ENCODE assay signal across 6 cellular contexts in the genomic region with DNA sequence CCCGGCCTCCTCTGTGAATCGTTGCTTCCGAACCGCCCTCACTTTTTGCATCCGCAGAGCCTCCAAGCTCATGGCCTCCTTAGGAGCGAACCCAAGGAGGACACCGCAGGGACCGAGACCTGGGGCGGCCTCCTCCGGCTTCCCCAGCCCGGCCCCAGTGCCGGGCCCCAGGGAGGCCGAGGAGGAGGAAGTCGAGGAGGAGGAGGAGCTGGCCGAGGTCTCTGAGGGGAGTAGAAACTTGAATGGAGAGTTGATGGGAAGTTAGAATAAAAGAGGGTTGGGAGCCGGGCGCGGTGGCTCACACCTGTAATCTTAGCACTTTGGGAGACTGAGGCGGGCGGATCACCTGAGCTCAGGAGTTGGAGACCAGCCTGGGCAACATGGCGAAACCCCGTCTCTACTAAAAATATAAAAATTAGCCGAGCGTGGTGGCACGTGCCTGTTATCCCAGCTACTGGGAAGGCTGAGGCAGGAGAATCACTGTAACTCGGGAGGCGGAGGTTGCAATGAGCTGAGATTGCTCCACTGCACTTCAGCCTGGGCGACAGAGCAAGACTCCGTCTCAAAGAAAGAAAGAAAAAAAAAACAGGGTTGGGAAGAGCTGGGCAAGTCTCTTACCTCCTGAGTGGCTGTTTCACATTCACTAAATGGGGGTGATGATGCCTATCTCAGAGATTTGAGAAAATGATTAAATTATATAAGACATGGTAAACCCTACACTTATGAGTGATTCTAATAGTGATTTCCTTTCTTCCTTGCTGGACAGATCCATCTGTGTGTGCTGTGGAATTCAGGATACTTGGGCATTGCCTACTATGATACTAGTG. TPM values are rescaled to one million over a fixed set of nuclear protein-coding genes. Genes with fewer than 3 reads are reported as not detected.
DNase-seq lines count a peak whose midpoint lies in the region; ATAC-seq and TF ChIP-seq lines count a peak whose summit lies in the region.

No MANE protein-coding gene starts in this region.

- H3K27ac Mint-ChIP-seq in activated B cell treated with CpG ODN at 0.5 μM for 24 hours = peak overlapping the region; percentile 94

- H3K4me1 ChIP-seq in HCT116 (ENCODE audit: control insufficient read depth in 1 of 2, insufficient read depth in 2 of 2, low read length in 2 of 2) = peaks cover 35 to 51% of the 10 kb centered on the region in 2 experiments
- H3K4me1 ChIP-seq in right lobe of liver = peaks cover 0 to 37% (median 5%) of the 10 kb centered on the region in 4 donors

- H4K20me1 ChIP-seq in HCT116 (ENCODE audit: insufficient read depth) = no peaks in the 10 kb centered on the region

- no peak overlapping the region for H2AFZ ChIP-seq in HCT116 (ENCODE audit: low read depth, low read length, poor library complexity, severe bottlenecking)

- TF ChIP-seq POLR2A in HCT116 (IDR thresholded peaks at IDR 0.05; ENCODE audit: borderline replicate concordance, extremely low read depth, insufficient read depth, insufficient read length) (no peak), right lobe of liver (IDR thresholded peaks at IDR 0.05) (no peak)

- H3K9me2 ChIP-seq in HCT116 (ENCODE audit: insufficient read depth) = no peaks in the 10 kb centered on the region

- intact Hi-C loops in HCT116 (cut with micrococcal nuclease) (no loop called here), activated B cell treated with CpG ODN at 0.5 μM for 24 hours (cut with micrococcal nuclease) (loop anchor here (1.0 kb wide), 1 partner anchor 49 kb away; no protein-coding TSS in a partner anchor), right lobe of liver (cut with DNase I) (no loop called here)

- no peaks in the 10 kb centered on the region for H3K27me3 Mint-ChIP-seq in activated B cell treated with CpG ODN at 0.5 μM for 24 hours

- H3K36me3 Mint-ChIP-seq in activated B cell treated with CpG ODN at 0.5 μM for 24 hours (ENCODE audit: low read depth) = peaks cover 24% of the 10 kb centered on the region

- RAD21 ChIA-PET in HCT116 (lab: Charles Lee; ENCODE audit: low non-redundant PET in 1 of 2, low total read pairs in 2 of 2, uncharacterized antibody in 2 of 2, unreplicated experiment in 2 of 2) = interaction anchor here in 1 of 2 experiments (0.6 kb wide), 1 partner anchor 35 kb away, joined by 5 read pairs; no protein-coding TSS in a partner anchor

- peaks cover 32% of the 10 kb centered on the region for H3K79me2 ChIP-seq in HCT116 (ENCODE audit: insufficient read depth, low read length)

- CTCF ChIA-PET in HCT116 (lab: Charles Lee) (interaction anchor here (3.6 kb wide), 1 partner anchor 29 kb away, joined by 25 read pairs; no protein-coding TSS in a partner anchor), activated B cell treated with CpG ODN at 0.5 μM for 24 hours (lab: Charles Lee) (interaction anchor here (0.9 to 2.9 kb wide), 7 partner anchors 11 to 189 kb away, joined by 3 to 14 read pairs (median 4); no protein-coding TSS in a partner anchor)

- ATAC-seq in HCT116 = no peak
- peak; percentile 4 for ATAC-seq in activated B cell treated with CpG ODN at 0.5 μM for 24 hours (ENCODE audit: low read depth)
- ATAC-seq in right lobe of liver = no peak
- no peak for ATAC-seq in HG03432 (IDR thresholded peaks at IDR 0.05; ENCODE audit: unreplicated experiment)
- ATAC-seq in GM19455 (IDR thresholded peaks at IDR 0.05; ENCODE audit: unreplicated experiment) = no peak

- H3K27ac ChIP-seq in HCT116 (ENCODE audit: low read depth, low read length) = peak overlapping the region; percentile 99
- H3K27ac ChIP-seq in right lobe of liver = peak overlapping the region; percentile 16 to 76 (median 50)

- H3K27me3 ChIP-seq in HCT116 (ENCODE audit: insufficient read depth, low read length) = no peaks in the 10 kb centered on the region
- no peaks in the 10 kb centered on the region for H3K27me3 ChIP-seq in right lobe of liver

- TF ChIP-seq CTCF in HCT116 (IDR thresholded peaks at IDR 0.05 in 2 of 3, conservative IDR thresholded peaks at IDR 0.05 in 1 of 3; ENCODE audit: borderline replicate concordance in 1 of 3, insufficient read depth in 1 of 3, low read depth in 2 of 3, low read length in 2 of 3) (no peak), activated B cell treated with CpG ODN at 0.5 μM for 24 hours (IDR thresholded peaks at IDR 0.05) (no peak), right lobe of liver (IDR thresholded peaks at IDR 0.05) (no peak)

- no peaks in the 10 kb centered on the region for H3K9me3 Mint-ChIP-seq in activated B cell treated with CpG ODN at 0.5 μM for 24 hours

- H3K9me3 ChIP-seq in HCT116 (ENCODE audit: control insufficient read depth in 1 of 2, insufficient read depth in 1 of 2, low read depth in 1 of 2, low read length in 2 of 2) (no peaks in the 10 kb centered on the region), right lobe of liver (no peaks in the 10 kb centered on the region)

- DNase-seq in HCT116 (ENCODE audit: low read depth, low spot score) (no peak), activated B cell treated with CpG ODN at 0.5 μM for 24 hours (no peak), right lobe of liver (peak in 2 of 3 donors; percentile 43 to 63), T1000 (lab: John Stamatoyannopoulos, UW) (no peak)

- WGBS in right lobe of liver (ENCODE audit: insufficient coverage, low coverage, low lambda C conversion rate, missing lambda C conversion rate) = 23% methylated on average over 24 of the region's 29 CpGs

- H3K36me3 ChIP-seq in HCT116 (ENCODE audit: control insufficient read depth in 1 of 2, insufficient read depth in 2 of 2, low read length in 2 of 2) (peaks cover 16 to 33% of the 10 kb centered on the region in 2 experiments; a peak in 3 of 4 replicates), right lobe of liver (no peaks in the 10 kb centered on the region)

- H3K4me3 ChIP-seq in HCT116 (replicated peaks in 1 of 2; ENCODE audit: low read depth in 1 of 2, low read length in 2 of 2) (peak overlapping the region; percentile 86 to 92), right lobe of liver (peak overlapping the region; percentile 65 to 79 (median 76))

- peak overlapping the region; percentile 99 for H3K9ac ChIP-seq in HCT116 (ENCODE audit: low read length)

- peak overlapping the region; percentile 93 for H3K4me3 Mint-ChIP-seq in activated B cell treated with CpG ODN at 0.5 μM for 24 hours

- TF ChIP-seq RAD21 in HCT116 (IDR thresholded peaks at IDR 0.05; ENCODE audit: low read depth) = no peak

- POLR2A ChIA-PET in HCT116 (lab: Charles Lee) = interaction anchor here (1.1 to 4.3 kb wide), 6 partner anchors 38 to 122 kb away, joined by 3 to 21 read pairs (median 4); partner anchors contain the start of genes ABHD16A, C6orf47, GPANK1 and HSPA1B
- POLR2A ChIA-PET in activated B cell treated with CpG ODN at 0.5 μM for 24 hours (lab: Charles Lee) = interaction anchor here (0.6 to 7.5 kb wide), 17 partner anchors 13 to 218 kb away, joined by 3 to 131 read pairs (median 5); partner anchors contain the start of genes BAG6, C6orf47, DDAH2 and HSPA1A

- H3K4me1 Mint-ChIP-seq in activated B cell treated with CpG ODN at 0.5 μM for 24 hours = peaks cover 49% of the 10 kb centered on the region

- peak overlapping the region; percentile 97 for H3K4me2 ChIP-seq in HCT116 (ENCODE audit: low read length)

- no TSS peak for BruUV-seq in HCT116 (replicated peaks; lab: Mats Ljungman, UMichigan)

TF ChIP-seq in HCT116, 20 proteins besides CTCF, POLR2A, EP300 and RAD21:
- TF ChIP-seq ZFX (IDR thresholded peaks at IDR 0.05) = peak; percentile 57; the same call in 1 of the 2 replicates
- no peak for TF ChIP-seq CEBPB (IDR thresholded peaks at IDR 0.05; ENCODE audit: low read depth)

RNA-seq across cellular contexts. Expression of gene MSH5, which starts 0.8 kb away (rescaled TPM):
- 90.4 TPM for total RNA-seq in HCT116 (2021; ENCODE audit: unreplicated experiment)
- 49.3 and 53.4 TPM in 2 replicates for polyA plus RNA-seq in HCT116 (2012)
- 35.4 and 47.3 TPM in 2 replicates for total RNA-seq in activated B cell treated with CpG ODN at 0.5 μM for 24 hours
- 1 to 10 TPM; 3.2 to 8.5 (median 4.3) TPM for total RNA-seq in right lobe of liver

RNA-seq across cellular contexts. Expression of gene CLIC1, which starts 4.3 kb away (rescaled TPM):
- total RNA-seq in HCT116 (2021; ENCODE audit: unreplicated experiment) (432 TPM), activated B cell treated with CpG ODN at 0.5 μM for 24 hours (374 and 397 TPM in 2 replicates), right lobe of liver (100 to 1,000 TPM in 1 of 6 experiments, 10 to 100 TPM in 5; 36.7 to 123 (median 62.0) TPM)
- polyA plus RNA-seq in HCT116 (2012) = 496 and 580 TPM in 2 replicates

RNA-seq across cellular contexts. Expression of gene DDAH2, which starts 11.5 kb away (rescaled TPM):
- total RNA-seq in HCT116 (2021; ENCODE audit: unreplicated experiment) = 43.4 TPM
- 43.2 and 45.3 TPM in 2 replicates for polyA plus RNA-seq in HCT116 (2012)
- 30.7 and 32.5 TPM in 2 replicates for total RNA-seq in activated B cell treated with CpG ODN at 0.5 μM for 24 hours
- 10 to 100 TPM; 16.3 to 27.5 (median 19.1) TPM for total RNA-seq in right lobe of liver

RNA-seq across cellular contexts. Expression of gene MPIG6B, which starts 17.4 kb away (rescaled TPM):
- total RNA-seq in HCT116 (2021; ENCODE audit: unreplicated experiment) (0.42 TPM), activated B cell treated with CpG ODN at 0.5 μM for 24 hours (0.12 TPM in 1 of 2 replicates, not detected in the other), right lobe of liver (under 1 TPM in 2 of 6 experiments, not detected in 4; 0.33 to 0.56 TPM)
- 0.32 and 0.65 TPM in 2 replicates for polyA plus RNA-seq in HCT116 (2012)

RNA-seq across cellular contexts. Expression of gene LY6G6C, which starts 19.1 kb away (rescaled TPM):
- 0.54 TPM for total RNA-seq in HCT116 (2021; ENCODE audit: unreplicated experiment)
- polyA plus RNA-seq in HCT116 (2012) = 0.17 and 0.41 TPM in 2 replicates
- total RNA-seq in activated B cell treated with CpG ODN at 0.5 μM for 24 hours = not detected in 2 replicates
- total RNA-seq in right lobe of liver = not detected

Comparison
In these comparisons a context has a peak if more than half of its experiments do, and no peak if none do; other contexts are left out.
1. DNase-seq: peak in right lobe of liver (2 of 3); none in HCT116 (single experiment), activated B cell treated with CpG ODN at 0.5 μM for 24 hours (single experiment) and T1000 (single experiment).